ENCODE assay signal across 19 cellular contexts in the genomic region with DNA sequence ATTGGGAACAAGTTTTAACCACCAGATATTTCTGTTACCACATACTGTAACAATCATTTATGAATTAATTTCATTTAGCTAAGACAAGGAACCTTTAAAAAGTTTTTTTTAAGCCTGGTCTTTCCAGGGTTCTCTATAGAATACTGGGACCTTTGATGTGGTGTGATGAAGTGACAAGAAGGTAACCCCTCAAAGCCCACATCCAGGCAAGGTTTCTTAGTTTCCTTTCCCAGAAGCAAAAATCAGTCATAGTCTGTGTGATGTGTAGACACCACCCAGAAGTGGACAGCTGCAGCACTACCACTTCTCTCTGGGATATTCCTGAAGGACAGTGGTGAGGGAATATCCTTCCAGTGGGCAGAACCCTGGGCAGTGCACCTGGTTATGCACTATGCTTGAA.
DNase-seq lines count a peak whose midpoint lies in the region; ATAC-seq and TF ChIP-seq lines count a peak whose summit lies in the region.
"Had no signal": no experiment of that assay in that cellular context is flagged by ENCODE, and none has a peak within 500 bp of the region (broad histone marks: within the 10 kb centered on the region; RNA-seq: fewer than 3 reads in every experiment).

No MANE protein-coding gene starts in this region.

- POLR2A ChIA-PET in activated naive CD8-positive, alpha-beta T cell treated with anti-CD3 and anti-CD28 coated beads, Interleukin-2, amount 10 ng/mL, durations not matched to agents 7 days and 5 days (lab: Charles Lee), result no interaction called here

- ATAC-seq in GM21381 (IDR thresholded peaks at IDR 0.05; ENCODE audit: unreplicated experiment), result peak; percentile 42
- peak; percentile 74 for ATAC-seq in HG03354 (IDR thresholded peaks at IDR 0.05; ENCODE audit: poor library complexity, severe bottlenecking, unreplicated experiment)
- peak; percentile 91 for ATAC-seq in activated naive CD8-positive, alpha-beta T cell treated with anti-CD3 and anti-CD28 coated beads, Interleukin-2, amount 10 ng/mL, durations not matched to agents 7 days and 5 days (ENCODE audit: low read depth)
- ATAC-seq: gastrocnemius medialis; left colon; stimulated activated naive B cell treated with anti-CD40 and anti-IgM and Interleukin-4, amounts not matched to agents 10 μg/mL and 1 μg/mL and 100 μg/mL, for 72 hours had no signal

- intact Hi-C loops in activated CD4-positive, alpha-beta T cell treated with anti-CD3 and anti-CD28 coated beads, Interleukin-2, amount 10 ng/mL, durations not matched to agents 24 days and 14 days (cut with micrococcal nuclease), result loop anchor here (1.0 to 2.0 kb wide), 2 partner anchors 16 to 37 kb away; no protein-coding TSS in a partner anchor

- peaks cover 15% of the 10 kb centered on the region for H3K4me1 Mint-ChIP-seq in activated CD4-positive, alpha-beta T cell treated with anti-CD3 and anti-CD28 coated beads, Interleukin-2, amount 10 ng/mL, durations not matched to agents 24 days and 14 days
- peaks cover 16% of the 10 kb centered on the region for H3K4me1 Mint-ChIP-seq in activated naive CD8-positive, alpha-beta T cell treated with anti-CD3 and anti-CD28 coated beads, Interleukin-2, amount 10 ng/mL, durations not matched to agents 7 days and 5 days
- peaks cover 4% of the 10 kb centered on the region for H3K4me1 Mint-ChIP-seq in progenitor cell of endocrine pancreas (ENCODE audit: low read depth)
- H3K4me1 Mint-ChIP-seq: stimulated activated naive B cell treated with anti-CD40 and anti-IgM and Interleukin-4, amounts not matched to agents 10 μg/mL and 1 μg/mL and 100 μg/mL, for 72 hours had no signal

- H3K27ac Mint-ChIP-seq in activated CD4-positive, alpha-beta T cell treated with anti-CD3 and anti-CD28 coated beads, Interleukin-2, amount 10 ng/mL, durations not matched to agents 24 days and 14 days, result no peak overlapping the region
- H3K27ac Mint-ChIP-seq in activated naive CD8-positive, alpha-beta T cell treated with anti-CD3 and anti-CD28 coated beads, Interleukin-2, amount 10 ng/mL, durations not matched to agents 7 days and 5 days, result peak overlapping the region; percentile 26
- no peak overlapping the region for H3K27ac Mint-ChIP-seq in progenitor cell of endocrine pancreas
- H3K27ac Mint-ChIP-seq: HFFc6; stimulated activated naive B cell treated with anti-CD40 and anti-IgM and Interleukin-4, amounts not matched to agents 10 μg/mL and 1 μg/mL and 100 μg/mL, for 72 hours; type B pancreatic cell had no signal

- H3K36me3 Mint-ChIP-seq in activated CD4-positive, alpha-beta T cell treated with anti-CD3 and anti-CD28 coated beads, Interleukin-2, amount 10 ng/mL, durations not matched to agents 24 days and 14 days (ENCODE audit: low read depth), result peaks cover 66% of the 10 kb centered on the region
- H3K36me3 Mint-ChIP-seq in activated naive CD8-positive, alpha-beta T cell treated with anti-CD3 and anti-CD28 coated beads, Interleukin-2, amount 10 ng/mL, durations not matched to agents 7 days and 5 days, result peaks cover 51% of the 10 kb centered on the region
- peaks cover 12% of the 10 kb centered on the region for H3K36me3 Mint-ChIP-seq in progenitor cell of endocrine pancreas (ENCODE audit: insufficient read depth)

- no peaks in the 10 kb centered on the region for H3K9me3 Mint-ChIP-seq in activated CD4-positive, alpha-beta T cell treated with anti-CD3 and anti-CD28 coated beads, Interleukin-2, amount 10 ng/mL, durations not matched to agents 24 days and 14 days
- peaks cover 5% of the 10 kb centered on the region for H3K9me3 Mint-ChIP-seq in activated naive CD8-positive, alpha-beta T cell treated with anti-CD3 and anti-CD28 coated beads, Interleukin-2, amount 10 ng/mL, durations not matched to agents 7 days and 5 days
- H3K9me3 Mint-ChIP-seq in progenitor cell of endocrine pancreas (ENCODE audit: low read depth), result peaks cover 9% of the 10 kb centered on the region
- H3K9me3 Mint-ChIP-seq: HFFc6 had no signal

- DNase-seq in activated CD4-positive, alpha-beta T cell treated with anti-CD3 and anti-CD28 coated beads, Interleukin-2, amount 10 ng/mL, durations not matched to agents 24 days and 14 days, result peak; percentile 73
- DNase-seq in activated CD4-positive, alpha-beta T cell treated with anti-CD3 and anti-CD28 coated beads for 4 hours, result no peak
- peak; percentile 28 for DNase-seq in activated naive CD8-positive, alpha-beta T cell treated with anti-CD3 and anti-CD28 coated beads, Interleukin-2, amount 10 ng/mL, durations not matched to agents 7 days and 5 days
- DNase-seq in progenitor cell of endocrine pancreas (ENCODE audit: low spot score, unreplicated experiment) (no peak), NCI-H187 treated with DMSO at 0.1 percent for 48 hours (lab: John Stamatoyannopoulos, UW) (no peak), hypothalamus (lab: John Stamatoyannopoulos, UW) (no peak)
- DNase-seq: brain microvascular endothelial cell; gastrocnemius medialis; GDM1; HFFc6; left colon; midbrain; NCI-H1417; RPMI8226; stimulated activated CD4-positive, alpha-beta T cell treated with anti-CD3 and anti-CD28 coated beads, Interleukin-12 subunit alpha, Interleukin-12 subunit beta, amount 100 ng/mL, for 4 hours; stimulated activated naive B cell treated with anti-CD40 and anti-IgM and Interleukin-4, amounts not matched to agents 10 μg/mL and 1 μg/mL and 100 μg/mL, for 72 hours had no signal

- TF ChIP-seq CTCF in progenitor cell of endocrine pancreas (IDR thresholded peaks at IDR 0.05; ENCODE audit: unreplicated experiment), result no peak

- no peaks in the 10 kb centered on the region for H3K27me3 Mint-ChIP-seq in activated CD4-positive, alpha-beta T cell treated with anti-CD3 and anti-CD28 coated beads, Interleukin-2, amount 10 ng/mL, durations not matched to agents 24 days and 14 days
- H3K27me3 Mint-ChIP-seq in activated naive CD8-positive, alpha-beta T cell treated with anti-CD3 and anti-CD28 coated beads, Interleukin-2, amount 10 ng/mL, durations not matched to agents 7 days and 5 days, result no peaks in the 10 kb centered on the region
- no peaks in the 10 kb centered on the region for H3K27me3 Mint-ChIP-seq in progenitor cell of endocrine pancreas
- H3K27me3 Mint-ChIP-seq: stimulated activated naive B cell treated with anti-CD40 and anti-IgM and Interleukin-4, amounts not matched to agents 10 μg/mL and 1 μg/mL and 100 μg/mL, for 72 hours; type B pancreatic cell had no signal

- H3K4me3 Mint-ChIP-seq in activated CD4-positive, alpha-beta T cell treated with anti-CD3 and anti-CD28 coated beads, Interleukin-2, amount 10 ng/mL, durations not matched to agents 24 days and 14 days, result peak overlapping the region; percentile 12
- peak overlapping the region; percentile 46 for H3K4me3 Mint-ChIP-seq in activated naive CD8-positive, alpha-beta T cell treated with anti-CD3 and anti-CD28 coated beads, Interleukin-2, amount 10 ng/mL, durations not matched to agents 7 days and 5 days
- no peak overlapping the region for H3K4me3 Mint-ChIP-seq in progenitor cell of endocrine pancreas (ENCODE audit: low read depth)
- H3K4me3 Mint-ChIP-seq: HFFc6; stimulated activated naive B cell treated with anti-CD40 and anti-IgM and Interleukin-4, amounts not matched to agents 10 μg/mL and 1 μg/mL and 100 μg/mL, for 72 hours; type B pancreatic cell had no signal

Comparison
In these comparisons a context has a peak if more than half of its experiments do, and no peak if none do; other contexts are left out.
1. DNase-seq: peak in activated CD4-positive, alpha-beta T cell treated with anti-CD3 and anti-CD28 coated beads, Interleukin-2, amount 10 ng/mL, durations not matched to agents 24 days and 14 days (single experiment) and activated naive CD8-positive, alpha-beta T cell treated with anti-CD3 and anti-CD28 coated beads, Interleukin-2, amount 10 ng/mL, durations not matched to agents 7 days and 5 days (single experiment); none in activated CD4-positive, alpha-beta T cell treated with anti-CD3 and anti-CD28 coated beads for 4 hours (0 of 2), progenitor cell of endocrine pancreas (single experiment), NCI-H187 treated with DMSO at 0.1 percent for 48 hours (single experiment) and hypothalamus (0 of 51).
2. Peak in every context shown above with its lines, with median percentiles within 50 percentile points of each other: ATAC-seq.